ENCODE assay signal across 16 cellular contexts in genomic region chr13:113774177-113775107, GRCh38. TPM values are rescaled to one million over a fixed set of nuclear protein-coding genes. Genes with fewer than 3 reads are reported as not detected.
DNase-seq lines count a peak whose midpoint lies in the region; ATAC-seq, FAIRE-seq and TF ChIP-seq lines count a peak whose summit lies in the region.
"Had no signal": no experiment of that assay in that cellular context is flagged by ENCODE, and none has a peak within 500 bp of the region (broad histone marks: within the 10 kb centered on the region; RNA-seq: fewer than 3 reads in every experiment).

No MANE protein-coding gene starts in this region.

- no peak overlapping the region for H3K4me3 ChIP-seq in astrocyte (ENCODE audit: insufficient read depth, low read depth, low read length)
- H3K4me3 ChIP-seq: right lobe of liver had no signal

- intact Hi-C loops in natural killer cell (cut with micrococcal nuclease), result no loop called here

- no peaks in the 10 kb centered on the region for H3K36me3 ChIP-seq in astrocyte (ENCODE audit: insufficient read depth, low read length)
- H3K36me3 ChIP-seq: right lobe of liver had no signal

- no peak for ATAC-seq in natural killer cell
- ATAC-seq: T-helper 17 cell had no signal

- no peak overlapping the region for H3K9ac ChIP-seq in astrocyte (ENCODE audit: low read length)

- no peak for TF ChIP-seq CTCF in astrocyte (IDR thresholded peaks at IDR 0.05; ENCODE audit: insufficient read depth, low read depth, low read length)
- TF ChIP-seq CTCF in natural killer cell (IDR thresholded peaks at IDR 0.05), result no peak

- in situ Hi-C loops in ACHN (cut with HindIII; ENCODE audit: low pct_ligation_motif_present, low pct_unique_long_range_greater_than_20kb, low sequenced_read_pairs), result no loop called here

- H3K9me3 Mint-ChIP-seq in astrocyte (ENCODE audit: unreplicated experiment) (peaks cover 16% of the 10 kb centered on the region), natural killer cell (no peaks in the 10 kb centered on the region)

- H3K27ac Mint-ChIP-seq in astrocyte (ENCODE audit: unreplicated experiment) (no peak overlapping the region), natural killer cell (no peak overlapping the region)
- H3K27ac Mint-ChIP-seq: B cell, endodermal cell, T-helper 17 cell, type B pancreatic cell had no signal

- H3K4me1 Mint-ChIP-seq in astrocyte (ENCODE audit: low read depth, unreplicated experiment) (peaks cover 3% of the 10 kb centered on the region), natural killer cell (peaks cover 0 to 8% of the 10 kb centered on the region in 2 donors)
- H3K4me1 Mint-ChIP-seq: B cell, endodermal cell, T-helper 17 cell had no signal

- DNase-seq in ACHN (peak; percentile 48), HCEC 1CT (peak; percentile 51), astrocyte (ENCODE audit: low read depth) (peak; percentile 22), iris pigment epithelial cell (ENCODE audit: low read depth) (peak; percentile 28), NCI-H446 (lab: John Stamatoyannopoulos, UW) (no peak), superior temporal gyrus (ENCODE audit: extremely low spot score) (no peak), mucosa of gallbladder (ENCODE audit: low spot score) (no peak), natural killer cell (no peak)
- DNase-seq: activated CD8-positive, alpha-beta memory T cell treated with anti-CD3 and anti-CD28 coated beads for 24 hours; NCI-H1417; T-helper 17 cell had no signal

- no peak overlapping the region for H3K4me2 ChIP-seq in astrocyte (ENCODE audit: low read length)

- H3K9me3 ChIP-seq in astrocyte (ENCODE audit: insufficient read depth, low read depth, low read length), result peaks cover 9% of the 10 kb centered on the region
- H3K9me3 ChIP-seq: right lobe of liver had no signal

- peaks cover 11% of the 10 kb centered on the region for H3K27me3 ChIP-seq in astrocyte (ENCODE audit: insufficient read depth, low read length)
- H3K27me3 ChIP-seq: right lobe of liver had no signal

- H3K27me3 Mint-ChIP-seq in astrocyte (ENCODE audit: low read depth, unreplicated experiment), result peaks cover 25% of the 10 kb centered on the region
- H3K27me3 Mint-ChIP-seq in natural killer cell (ENCODE audit: low read depth in 2 of 2), result peaks cover 10 to 11% of the 10 kb centered on the region in 2 donors

- H2AFZ ChIP-seq in astrocyte (ENCODE audit: low read depth, low read length), result no peak overlapping the region

- H3K36me3 Mint-ChIP-seq in astrocyte (ENCODE audit: low read depth, unreplicated experiment) (peaks cover 17% of the 10 kb centered on the region), natural killer cell (no peaks in the 10 kb centered on the region)
- H3K36me3 Mint-ChIP-seq: type B pancreatic cell had no signal

- no peaks in the 10 kb centered on the region for H3K79me2 ChIP-seq in astrocyte (ENCODE audit: insufficient read depth, low read length)

- H3K4me3 Mint-ChIP-seq in astrocyte (ENCODE audit: unreplicated experiment), result no peak overlapping the region
- H3K4me3 Mint-ChIP-seq in natural killer cell, result no peak overlapping the region
- H3K4me3 Mint-ChIP-seq: B cell, endodermal cell, T-helper 17 cell, type B pancreatic cell had no signal

- H3K27ac ChIP-seq in astrocyte (ENCODE audit: low read depth, low read length), result no peak overlapping the region
- H3K27ac ChIP-seq: right lobe of liver had no signal

- H4K20me1 ChIP-seq in astrocyte (ENCODE audit: insufficient read depth, low read length), result no peaks in the 10 kb centered on the region

- FAIRE-seq in astrocyte (lab: Jason Lieb, UNC), result peak; percentile 80

- no peaks in the 10 kb centered on the region for H3K4me1 ChIP-seq in astrocyte (ENCODE audit: insufficient read depth, low read length)
- H3K4me1 ChIP-seq: right lobe of liver had no signal

RNA-seq across cellular contexts. Expression of gene TMEM255B, which starts 15.4 kb away (rescaled TPM):
- 7.1 and 8.4 TPM in 2 replicates for total RNA-seq in astrocyte
- total RNA-seq in mucosa of gallbladder, result 17.0 TPM
- total RNA-seq in natural killer cell, result 1 to 10 TPM in 2 of 3 donors, under 1 TPM in 1; 0.38 to 3.0 (median 1.0) TPM
- total RNA-seq: G401 had no signal

Comparison
In these comparisons a context has a peak if more than half of its experiments do, and no peak if none do; other contexts are left out.
1. DNase-seq: peak in ACHN (single experiment), HCEC 1CT (single experiment), astrocyte (single experiment) and iris pigment epithelial cell (single experiment); none in NCI-H446 (0 of 2), superior temporal gyrus (single experiment), mucosa of gallbladder (single experiment) and natural killer cell (single experiment).